26 cellular contexts compared by ENCODE assay signal in the genomic region with DNA sequence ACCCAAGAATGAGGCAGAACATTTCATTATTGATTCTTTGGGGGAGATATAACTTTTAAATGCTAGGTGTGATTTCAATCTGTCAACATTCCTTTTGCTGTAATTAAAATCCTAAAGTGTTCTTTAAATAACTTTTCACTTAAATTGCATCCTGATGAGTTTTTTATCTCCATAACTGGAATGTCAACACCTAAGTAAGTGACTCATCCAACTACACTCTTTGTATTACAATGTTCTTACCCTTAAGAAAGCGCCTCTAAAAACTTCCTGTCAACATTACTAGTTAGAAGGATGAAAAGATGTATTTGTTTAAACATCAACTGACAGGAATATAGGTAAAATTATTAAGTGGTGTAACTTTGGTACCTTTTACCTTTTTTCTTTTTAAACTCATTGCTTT.
"Had no signal": no experiment of that assay in that cellular context is flagged by ENCODE, and none has a peak within 500 bp of the region (broad histone marks: within the 10 kb centered on the region; RNA-seq: fewer than 3 reads in every experiment).

No MANE protein-coding gene starts in this region.

- H3K36me3 Mint-ChIP-seq: activated naive CD8-positive, alpha-beta T cell; brain had no signal

- H3K4me1 ChIP-seq: SJCRH30 had no signal

- H3K9me3 Mint-ChIP-seq: activated CD4-positive, alpha-beta memory T cell treated with anti-CD3 and anti-CD28 coated beads, Interleukin-2, amount 10 ng/mL, durations not matched to agents 7 days and 5 days; brain had no signal

- H3K27ac ChIP-seq: cardiac muscle cell, SJCRH30, VCaP had no signal

- H3K4me3 Mint-ChIP-seq: activated CD4-positive, alpha-beta memory T cell treated with anti-CD3 and anti-CD28 coated beads, Interleukin-2, amount 10 ng/mL, durations not matched to agents 7 days and 5 days; activated CD4-positive, alpha-beta T cell treated with anti-CD3 and anti-CD28 coated beads, Interleukin-2, amount 10 ng/mL, durations not matched to agents 7 days and 5 days; activated naive CD4-positive, alpha-beta T cell treated with anti-CD3 and anti-CD28 coated beads for 36 hours; activated naive CD8-positive, alpha-beta T cell; activated T-helper 17 cell treated with anti-CD3 and anti-CD28 coated beads, Interleukin-2, amount 50 U/mL, for 72 hours; brain had no signal

- H3K36me3 ChIP-seq: cardiac muscle cell, SJCRH30 had no signal

- H3K27me3 ChIP-seq: cardiac muscle cell, SJCRH30 had no signal

- DNase-seq: activated CD4-positive, alpha-beta memory T cell treated with anti-CD3 and anti-CD28 coated beads, Interleukin-2, amount 10 ng/mL, durations not matched to agents 7 days and 5 days; activated CD4-positive, alpha-beta T cell treated with anti-CD3 and anti-CD28 coated beads, Interleukin-2, amount 10 ng/mL, durations not matched to agents 7 days and 5 days; activated CD4-positive, CD25-positive, alpha-beta regulatory T cell; activated gamma-delta T cell; activated naive CD4-positive, alpha-beta T cell treated with anti-CD3 and anti-CD28 coated beads for 36 hours; activated T-cell treated with anti-CD3 and anti-CD28 coated beads for 4 hours; activated T-cell treated with anti-CD3 and anti-CD28 coated beads, Interleukin-2, amount 50 U/mL, for 48 hours; amygdala; NCI-H1092; NCI-H1417; NCI-H1694 treated with DMSO at 0.1 percent for 48 hours; NCI-H2029 treated with DMSO at 0.1 percent for 48 hours; NCI-H345; NCI-H510A; NCI-H526 treated with DMSO at 0.1 percent for 48 hours; Right ventricle myocardium superior; RPMI8226; SJCRH30; SK-N-SH; T-helper 1 cell had no signal

- H3K27me3 Mint-ChIP-seq: activated CD4-positive, alpha-beta memory T cell treated with anti-CD3 and anti-CD28 coated beads, Interleukin-2, amount 10 ng/mL, durations not matched to agents 7 days and 5 days; activated CD4-positive, alpha-beta T cell treated with anti-CD3 and anti-CD28 coated beads, Interleukin-2, amount 10 ng/mL, durations not matched to agents 7 days and 5 days; activated naive CD8-positive, alpha-beta T cell; activated T-helper 17 cell treated with anti-CD3 and anti-CD28 coated beads, Interleukin-2, amount 50 U/mL, for 72 hours; brain had no signal

- H3K4me3 ChIP-seq: cardiac muscle cell, SJCRH30 had no signal

- H3K27ac Mint-ChIP-seq: activated CD4-positive, alpha-beta memory T cell treated with anti-CD3 and anti-CD28 coated beads, Interleukin-2, amount 10 ng/mL, durations not matched to agents 7 days and 5 days; activated CD4-positive, alpha-beta T cell treated with anti-CD3 and anti-CD28 coated beads, Interleukin-2, amount 10 ng/mL, durations not matched to agents 7 days and 5 days; activated naive CD4-positive, alpha-beta T cell treated with anti-CD3 and anti-CD28 coated beads for 36 hours; activated naive CD8-positive, alpha-beta T cell; activated T-helper 17 cell treated with anti-CD3 and anti-CD28 coated beads, Interleukin-2, amount 50 U/mL, for 72 hours; brain had no signal

- H3K9me3 ChIP-seq: SJCRH30, SK-N-SH had no signal

- H3K4me1 Mint-ChIP-seq: activated CD4-positive, alpha-beta memory T cell treated with anti-CD3 and anti-CD28 coated beads, Interleukin-2, amount 10 ng/mL, durations not matched to agents 7 days and 5 days; activated CD4-positive, alpha-beta T cell treated with anti-CD3 and anti-CD28 coated beads, Interleukin-2, amount 10 ng/mL, durations not matched to agents 7 days and 5 days; activated T-helper 17 cell treated with anti-CD3 and anti-CD28 coated beads, Interleukin-2, amount 50 U/mL, for 72 hours; brain had no signal

- ATAC-seq: activated T-helper 17 cell treated with anti-CD3 and anti-CD28 coated beads, Interleukin-2, amount 50 U/mL, for 72 hours; Panc1 had no signal
